14 cellular contexts compared by ENCODE assay signal in the genomic region with DNA sequence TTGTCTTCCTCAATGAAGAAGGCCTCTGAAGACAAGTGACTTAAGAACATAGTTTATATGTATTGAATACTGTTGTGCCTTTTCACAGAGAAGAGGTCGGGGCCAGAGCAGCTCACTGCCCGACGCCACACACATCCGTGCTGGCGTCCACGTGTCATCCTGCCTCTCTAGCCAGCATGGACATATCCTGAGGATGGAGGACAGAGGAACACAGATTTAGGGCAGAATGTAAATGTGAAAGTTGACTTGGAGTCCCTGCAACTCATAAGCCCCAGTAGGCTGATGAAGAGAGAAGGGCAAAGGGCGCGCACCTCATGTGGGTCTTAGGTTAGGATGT. TPM values are rescaled to one million over a fixed set of nuclear protein-coding genes. Genes with fewer than 3 reads are reported as not detected.
DNase-seq lines count a peak whose midpoint lies in the region; ATAC-seq, FAIRE-seq and TF ChIP-seq lines count a peak whose summit lies in the region.
"Had no signal": no experiment of that assay in that cellular context is flagged by ENCODE, and none has a peak within 500 bp of the region (broad histone marks: within the 10 kb centered on the region; RNA-seq: fewer than 3 reads in every experiment).

No MANE protein-coding gene starts in this region.

- no peak for FAIRE-seq in HepG2 (lab: Jason Lieb, UNC)
- FAIRE-seq: colon had no signal

- H3K79me2 ChIP-seq in HepG2 (ENCODE audit: insufficient read depth, low read length) = peaks cover 27% of the 10 kb centered on the region

- H3K27me3 ChIP-seq in HepG2 (ENCODE audit: control insufficient read depth in 1 of 2, insufficient read depth in 2 of 2, low read length in 2 of 2) = no peaks in the 10 kb centered on the region; a peak in 1 of 5 replicates

- no peak for TF ChIP-seq RAD21 in HepG2 (CRISPR knock-in tag; IDR thresholded peaks at IDR 0.05)

- peak overlapping the region; percentile 72 to 85 (median 73); a peak in 4 of 6 replicates for H3K4me3 ChIP-seq in HepG2 (replicated peaks in 1 of 3; ENCODE audit: insufficient read depth in 1 of 3, low read depth in 2 of 3, low read length in 3 of 3)

- TF ChIP-seq CTCF in HepG2 (CRISPR knock-in tag; IDR thresholded peaks at IDR 0.05) = no peak

- H3K4me1 Mint-ChIP-seq in activated naive CD4-positive, alpha-beta T cell treated with anti-CD3 and anti-CD28 coated beads, Interleukin-2, amount 50 U/mL, for 24 hours = peaks cover 68% of the 10 kb centered on the region
- peaks cover 53% of the 10 kb centered on the region for H3K4me1 Mint-ChIP-seq in T-helper 17 cell
- H3K4me1 Mint-ChIP-seq in stimulated activated naive B cell treated with anti-CD40 and anti-IgM and Interleukin-4, amounts not matched to agents 10 μg/mL and 1 μg/mL and 100 μg/mL, for 72 hours = peaks cover 34 to 51% of the 10 kb centered on the region in 2 donors

- TF ChIP-seq EP300 in HepG2 (IDR thresholded peaks at IDR 0.05; ENCODE audit: low read depth in 2 of 2, low read length in 2 of 2) = no peak
- no peak for TF ChIP-seq EP300 in HepG2 (CRISPR knock-in tag; IDR thresholded peaks at IDR 0.05; ENCODE audit: borderline replicate concordance)

- TF ChIP-seq POLR2A in HepG2 (IDR thresholded peaks at IDR 0.05; ENCODE audit: insufficient read depth in 1 of 2, low read depth in 2 of 2, low read length in 2 of 2) = no peak

- H3K9me3 ChIP-seq in T-helper 17 cell (ENCODE audit: control insufficient read depth, low read length, poor library complexity, severe bottlenecking) = no peaks in the 10 kb centered on the region
- no peaks in the 10 kb centered on the region for H3K9me3 ChIP-seq in HepG2 (ENCODE audit: low read length)

- H3K27ac ChIP-seq in HepG2 (ENCODE audit: extremely low read length, insufficient read depth, low read length) = peak overlapping the region; percentile 79
- H3K27ac ChIP-seq: parathyroid adenoma, SK-N-MC had no signal

- no peaks in the 10 kb centered on the region for H4K20me1 ChIP-seq in HepG2 (ENCODE audit: insufficient read depth, low read length)

- peak overlapping the region; percentile 87 for H3K4me3 Mint-ChIP-seq in activated naive CD4-positive, alpha-beta T cell treated with anti-CD3 and anti-CD28 coated beads, Interleukin-2, amount 50 U/mL, for 24 hours
- H3K4me3 Mint-ChIP-seq in T-helper 17 cell = peak overlapping the region; percentile 94
- H3K4me3 Mint-ChIP-seq in stimulated activated naive B cell treated with anti-CD40 and anti-IgM and Interleukin-4, amounts not matched to agents 10 μg/mL and 1 μg/mL and 100 μg/mL, for 72 hours = peak overlapping the region; percentile 83 to 84

- BruUV-seq in HepG2 (replicated peaks; lab: Mats Ljungman, UMichigan) = no TSS peak

- peak overlapping the region; percentile 98 for H3K4me2 ChIP-seq in HepG2 (ENCODE audit: low read depth, low read length)

- no peaks in the 10 kb centered on the region for H3K9me3 Mint-ChIP-seq in activated naive CD4-positive, alpha-beta T cell treated with anti-CD3 and anti-CD28 coated beads, Interleukin-2, amount 50 U/mL, for 24 hours
- H3K9me3 Mint-ChIP-seq in stimulated activated naive B cell treated with anti-CD40 and anti-IgM and Interleukin-4, amounts not matched to agents 10 μg/mL and 1 μg/mL and 100 μg/mL, for 72 hours = no peaks in the 10 kb centered on the region
- H3K9me3 Mint-ChIP-seq: H9 had no signal

- intact Hi-C loops in HepG2 (cut with micrococcal nuclease; ENCODE audit: unreplicated experiment) (loop anchor here (5.0 kb wide), 1 partner anchor 53 kb away; no protein-coding TSS in a partner anchor), sciatic nerve (cut with DNase I) (no loop called here)

- no peak for DNase-seq in activated naive CD4-positive, alpha-beta T cell (lab: John Stamatoyannopoulos, UW)
- no peak for DNase-seq in T-helper 17 cell
- DNase-seq in HepG2 (ENCODE audit: low spot score) = no peak
- DNase-seq in stimulated activated naive B cell treated with anti-CD40 and anti-IgM and Interleukin-4, amounts not matched to agents 10 μg/mL and 1 μg/mL and 100 μg/mL, for 72 hours = no peak
- no peak for DNase-seq in sciatic nerve (ENCODE audit: low spot score)
- no peak for DNase-seq in HuH-7.5 (ENCODE audit: low spot score)
- DNase-seq in dedifferentiated amniotic fluid mesenchymal stem cell (ENCODE audit: extremely low spot score) = no peak
- DNase-seq: H9; NCI-H2107; NK-92 treated with Interleukin-12 subunit alpha and Interleukin-12 subunit beta, amount 100 ng/mL, for 24 hours had no signal

- H2AFZ ChIP-seq in HepG2 (ENCODE audit: low read length) = no peak overlapping the region
- H2AFZ ChIP-seq: parathyroid adenoma had no signal

- H3K27ac Mint-ChIP-seq in activated naive CD4-positive, alpha-beta T cell treated with anti-CD3 and anti-CD28 coated beads, Interleukin-2, amount 50 U/mL, for 24 hours = no peak overlapping the region
- H3K27ac Mint-ChIP-seq in T-helper 17 cell = peak overlapping the region; percentile 92
- peak overlapping the region; percentile 70 for H3K27ac Mint-ChIP-seq in stimulated activated naive B cell treated with anti-CD40 and anti-IgM and Interleukin-4, amounts not matched to agents 10 μg/mL and 1 μg/mL and 100 μg/mL, for 72 hours

- POLR2A ChIA-PET in HepG2 (lab: Yijun Ruan, JAX) = interaction anchor here (1.0 to 2.9 kb wide), 5 partner anchors 23 to 68 kb away, joined by 3 to 17 read pairs (median 6); no protein-coding TSS in a partner anchor

- in situ Hi-C loops in HepG2 (cut with HindIII; ENCODE audit: extremely low pct_ligation_motif_present, low pct_unique_long_range_greater_than_20kb) = no loop called here

- H3K36me3 ChIP-seq in HepG2 (replicated peaks in 1 of 2; ENCODE audit: control insufficient read depth in 1 of 2, insufficient read depth in 2 of 2, low read length in 2 of 2) = peaks cover 0 to 1% of the 10 kb centered on the region in 2 experiments; a peak in 2 of 5 replicates

- H3K9ac ChIP-seq in HepG2 (ENCODE audit: insufficient read depth, low read depth, low read length) = peak overlapping the region; percentile 80
- H3K9ac ChIP-seq: parathyroid adenoma had no signal

- CTCF ChIA-PET in HepG2 (lab: Yijun Ruan, JAX; ENCODE audit: low intra/inter-chr PET ratio, low total read pairs) = interaction anchor here (0.9 kb wide), 1 partner anchor 53 kb away, joined by 3 read pairs; no protein-coding TSS in a partner anchor

- ATAC-seq in T-helper 17 cell = no peak
- peak; percentile 2; the same call in 2 of the 3 replicates for ATAC-seq in HepG2
- no peak for ATAC-seq in stimulated activated naive B cell treated with anti-CD40 and anti-IgM and Interleukin-4, amounts not matched to agents 10 μg/mL and 1 μg/mL and 100 μg/mL, for 72 hours (replicated peaks)
- no peak for ATAC-seq in sciatic nerve

- peaks cover 9% of the 10 kb centered on the region for H3K27me3 Mint-ChIP-seq in activated naive CD4-positive, alpha-beta T cell treated with anti-CD3 and anti-CD28 coated beads, Interleukin-2, amount 50 U/mL, for 24 hours
- H3K27me3 Mint-ChIP-seq in T-helper 17 cell = no peaks in the 10 kb centered on the region
- peaks cover 8 to 17% of the 10 kb centered on the region in 2 donors for H3K27me3 Mint-ChIP-seq in stimulated activated naive B cell treated with anti-CD40 and anti-IgM and Interleukin-4, amounts not matched to agents 10 μg/mL and 1 μg/mL and 100 μg/mL, for 72 hours

- WGBS in HepG2 (ENCODE audit: low lambda C conversion rate) = 60% methylated on average over 8 of the region's 8 CpGs

- H3K36me3 Mint-ChIP-seq in activated naive CD4-positive, alpha-beta T cell treated with anti-CD3 and anti-CD28 coated beads, Interleukin-2, amount 50 U/mL, for 24 hours = no peaks in the 10 kb centered on the region
- no peaks in the 10 kb centered on the region for H3K36me3 Mint-ChIP-seq in T-helper 17 cell (ENCODE audit: low read depth)
- H3K36me3 Mint-ChIP-seq in stimulated activated naive B cell treated with anti-CD40 and anti-IgM and Interleukin-4, amounts not matched to agents 10 μg/mL and 1 μg/mL and 100 μg/mL, for 72 hours = peaks cover 4 to 5% of the 10 kb centered on the region in 2 donors

- H3K4me1 ChIP-seq in HepG2 (ENCODE audit: insufficient read depth, low read length) = peaks cover 76% of the 10 kb centered on the region

RNA-seq across cellular contexts. Expression of gene GPR146, which starts 1.3 kb away (rescaled TPM):
- 10 to 100 TPM; 17.9 to 22.2 TPM for total RNA-seq in T-helper 17 cell
- total RNA-seq in HepG2 (2016; rRNA removed; fragmentation: Illumina TruSeq; extraction: Trizol) = 0.84 and 2.0 TPM in 2 replicates
- 0.91 and 1.1 TPM in 2 replicates for total RNA-seq in HepG2 (2016; cell fraction: cytosol; rRNA removed; fragmentation: Illumina TruSeq; extraction: Trizol; ENCODE audit: low read depth)
- 0.89 and 1.2 TPM in 2 replicates for total RNA-seq in HepG2 (2016; cell fraction: insoluble cytoplasmic fraction; rRNA removed; fragmentation: Illumina TruSeq; extraction: Trizol)
- total RNA-seq in HepG2 (2016; cell fraction: membrane; rRNA removed; fragmentation: Illumina TruSeq; extraction: Trizol) = 1.9 and 2.7 TPM in 2 replicates
- 1.1 and 3.4 TPM in 2 replicates for total RNA-seq in HepG2 (2016; cell fraction: nucleus; rRNA removed; fragmentation: Illumina TruSeq; extraction: Trizol)
- polyA plus RNA-seq in HepG2 (2011; rRNA removed) = 15.9 and 17.2 TPM in 2 replicates
- polyA plus RNA-seq in HepG2 (2011; cell fraction: cytosol; rRNA removed) = 11.4 and 22.4 TPM in 2 replicates
- polyA plus RNA-seq in HepG2 (2011; cell fraction: nucleus; rRNA removed) = 18.2 and 25.0 TPM in 2 replicates
- polyA plus RNA-seq in HepG2 (2012) = 4.5 and 5.3 TPM in 2 replicates
- polyA plus RNA-seq in HepG2 (2016; cell fraction: cytosol; fragmentation: Illumina TruSeq; extraction: Trizol; ENCODE audit: low read depth) = 2.1 and 2.2 TPM in 2 replicates
- polyA plus RNA-seq in HepG2 (2016; cell fraction: insoluble cytoplasmic fraction; fragmentation: Illumina TruSeq; extraction: Trizol; ENCODE audit: low read depth) = 0.78 and 1.3 TPM in 2 replicates
- 2.3 and 3.4 TPM in 2 replicates for polyA plus RNA-seq in HepG2 (2016; cell fraction: membrane; fragmentation: Illumina TruSeq; extraction: Trizol; ENCODE audit: low read depth)
- 2.2 and 2.5 TPM in 2 replicates for polyA plus RNA-seq in HepG2 (2016; cell fraction: nucleus; fragmentation: Illumina TruSeq; extraction: Trizol; ENCODE audit: insufficient read depth, low read depth)
- 0.87 and 47.8 TPM in 2 replicates for polyA minus RNA-seq in HepG2 (2011; rRNA and poly(A)+ RNA removed; ENCODE audit: low replicate concordance)
- 6.9 and 9.1 TPM in 2 replicates for polyA minus RNA-seq in HepG2 (2011; cell fraction: cytosol; rRNA and poly(A)+ RNA removed)
- 9.3 and 14.0 TPM in 2 replicates for polyA minus RNA-seq in HepG2 (2011; cell fraction: nucleus; rRNA and poly(A)+ RNA removed)
- total RNA-seq in sciatic nerve = 50.5 TPM

RNA-seq across cellular contexts. Expression of gene GPER1, which starts 42.2 kb away (rescaled TPM):
- under 1 TPM in 1 of 2 donors, not detected in 1; 0.25 TPM for total RNA-seq in T-helper 17 cell
- total RNA-seq in HepG2 (2016; rRNA removed; fragmentation: Illumina TruSeq; extraction: Trizol) = 15.2 and 19.7 TPM in 2 replicates
- 11.8 and 14.0 TPM in 2 replicates for total RNA-seq in HepG2 (2016; cell fraction: cytosol; rRNA removed; fragmentation: Illumina TruSeq; extraction: Trizol; ENCODE audit: low read depth)
- total RNA-seq in HepG2 (2016; cell fraction: insoluble cytoplasmic fraction; rRNA removed; fragmentation: Illumina TruSeq; extraction: Trizol) = 14.3 and 19.8 TPM in 2 replicates
- total RNA-seq in HepG2 (2016; cell fraction: membrane; rRNA removed; fragmentation: Illumina TruSeq; extraction: Trizol) = 22.2 and 30.5 TPM in 2 replicates
- 13.6 and 15.7 TPM in 2 replicates for total RNA-seq in HepG2 (2016; cell fraction: nucleus; rRNA removed; fragmentation: Illumina TruSeq; extraction: Trizol)
- 12.7 and 16.4 TPM in 2 replicates for polyA plus RNA-seq in HepG2 (2011; rRNA removed)
- polyA plus RNA-seq in HepG2 (2011; cell fraction: cytosol; rRNA removed) = 14.9 and 19.2 TPM in 2 replicates
- polyA plus RNA-seq in HepG2 (2011; cell fraction: nucleus; rRNA removed) = 55.4 and 63.5 TPM in 2 replicates
- 10.5 and 10.7 TPM in 2 replicates for polyA plus RNA-seq in HepG2 (2012)
- 9.9 and 11.3 TPM in 2 replicates for polyA plus RNA-seq in HepG2 (2016; cell fraction: cytosol; fragmentation: Illumina TruSeq; extraction: Trizol; ENCODE audit: low read depth)
- polyA plus RNA-seq in HepG2 (2016; cell fraction: insoluble cytoplasmic fraction; fragmentation: Illumina TruSeq; extraction: Trizol; ENCODE audit: low read depth) = 17.5 and 21.3 TPM in 2 replicates
- polyA plus RNA-seq in HepG2 (2016; cell fraction: membrane; fragmentation: Illumina TruSeq; extraction: Trizol; ENCODE audit: low read depth) = 22.0 and 22.5 TPM in 2 replicates
- 36.9 and 39.6 TPM in 2 replicates for polyA plus RNA-seq in HepG2 (2016; cell fraction: nucleus; fragmentation: Illumina TruSeq; extraction: Trizol; ENCODE audit: insufficient read depth, low read depth)
- 7.5 and 47.4 TPM in 2 replicates for polyA minus RNA-seq in HepG2 (2011; rRNA and poly(A)+ RNA removed; ENCODE audit: low replicate concordance)
- polyA minus RNA-seq in HepG2 (2011; cell fraction: cytosol; rRNA and poly(A)+ RNA removed) = 11.5 and 13.4 TPM in 2 replicates
- polyA minus RNA-seq in HepG2 (2011; cell fraction: nucleus; rRNA and poly(A)+ RNA removed) = 4.2 and 5.7 TPM in 2 replicates
- total RNA-seq in sciatic nerve = 11.1 TPM
- total RNA-seq: H9 had no signal
